In the genomic region with DNA sequence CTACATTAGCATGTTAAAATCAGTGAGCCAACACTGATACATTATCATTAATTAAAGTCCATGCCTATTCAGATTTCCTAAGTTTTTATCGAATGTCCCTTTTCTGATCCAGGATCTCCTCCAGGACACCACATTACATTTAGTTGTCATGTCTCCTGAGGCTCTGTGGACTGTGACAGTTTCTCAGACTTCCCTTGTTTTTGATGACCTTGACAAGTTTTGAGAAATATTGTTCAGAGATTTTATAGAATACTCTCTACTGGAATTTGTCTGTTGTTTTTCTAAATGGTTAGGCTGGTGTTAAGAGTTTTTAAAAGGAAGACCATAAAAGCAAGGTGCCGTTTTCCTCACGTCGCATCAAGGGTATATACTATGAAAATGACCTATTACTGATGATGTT, we compare ENCODE assay signal across 34 cellular contexts. TPM values are rescaled to one million over a fixed set of nuclear protein-coding genes. Genes with fewer than 3 reads are reported as not detected.
DNase-seq lines count a peak whose midpoint lies in the region; ATAC-seq, FAIRE-seq and TF ChIP-seq lines count a peak whose summit lies in the region.
"Had no signal": no experiment of that assay in that cellular context is flagged by ENCODE, and none has a peak within 500 bp of the region (broad histone marks: within the 10 kb centered on the region; RNA-seq: fewer than 3 reads in every experiment).

No MANE protein-coding gene starts in this region.

- intact Hi-C loops in HepG2 (cut with micrococcal nuclease; ENCODE audit: unreplicated experiment): no loop called here
- intact Hi-C loops in right lobe of liver (cut with DNase I): no loop called here
- intact Hi-C loops in K562 (cut with micrococcal nuclease): no loop called here

- no peaks in the 10 kb centered on the region for H4K20me1 ChIP-seq in HepG2 (ENCODE audit: insufficient read depth, low read length)
- H4K20me1 ChIP-seq in K562 (replicated peaks; ENCODE audit: control insufficient read depth, insufficient read depth, low read length): no peaks in the 10 kb centered on the region
- H4K20me1 ChIP-seq: BLaER1; BLaER1 treated with 17β-estradiol and CSF1 and Interleukin-3, amounts not matched to agents 10 nM and 100 nM had no signal

- H3K9me3 ChIP-seq in HepG2 (ENCODE audit: low read length) (no peaks in the 10 kb centered on the region), right lobe of liver (no peaks in the 10 kb centered on the region), A549 (no peaks in the 10 kb centered on the region), K562 (replicated peaks; ENCODE audit: control insufficient read depth, insufficient read depth, low read depth, low read length) (no peaks in the 10 kb centered on the region)
- H3K9me3 ChIP-seq: BE2C; BLaER1; BLaER1 treated with 17β-estradiol and CSF1 and Interleukin-3, amounts not matched to agents 10 nM and 100 nM; Caco-2 had no signal

- H2AFZ ChIP-seq in HepG2 (ENCODE audit: low read length) (no peak overlapping the region), K562 (ENCODE audit: low read depth, low read length) (no peak overlapping the region)

- in situ Hi-C loops in HepG2 (cut with HindIII; ENCODE audit: extremely low pct_ligation_motif_present, low pct_unique_long_range_greater_than_20kb): no loop called here
- in situ Hi-C loops in K562 (cut with MboI): no loop called here

- H3K27me3 ChIP-seq in HepG2 (ENCODE audit: control insufficient read depth in 1 of 2, insufficient read depth in 2 of 2, low read length in 2 of 2): peaks cover 9 to 71% of the 10 kb centered on the region in 2 experiments; a peak in 4 of 5 replicates
- H3K27me3 ChIP-seq in right lobe of liver: no peaks in the 10 kb centered on the region
- peaks cover 47 to 56% of the 10 kb centered on the region in 2 experiments for H3K27me3 ChIP-seq in K562 (ENCODE audit: control insufficient read depth in 2 of 2, insufficient read depth in 2 of 2, low read length in 2 of 2)
- H3K27me3 ChIP-seq: BLaER1; BLaER1 treated with 17β-estradiol and CSF1 and Interleukin-3, amounts not matched to agents 10 nM and 100 nM had no signal

- no peaks in the 10 kb centered on the region for H3K9me3 Mint-ChIP-seq in progenitor cell of endocrine pancreas (ENCODE audit: low read depth)
- H3K9me3 Mint-ChIP-seq: CD4-positive, alpha-beta memory T cell; CD4-positive, alpha-beta T cell; CD4-positive, CD25-positive, alpha-beta regulatory T cell; CD8-positive, alpha-beta memory T cell; CD8-positive, alpha-beta T cell had no signal

- TF ChIP-seq EP300 in HepG2 (IDR thresholded peaks at IDR 0.05; ENCODE audit: low read depth in 2 of 2, low read length in 2 of 2) (no peak), HepG2 (CRISPR knock-in tag; IDR thresholded peaks at IDR 0.05; ENCODE audit: borderline replicate concordance) (no peak), A549 (IDR thresholded peaks at IDR 0.05) (no peak), K562 (IDR thresholded peaks at IDR 0.05; ENCODE audit: low read length) (no peak)

- H3K4me3 ChIP-seq in HepG2 (replicated peaks in 1 of 3; ENCODE audit: insufficient read depth in 1 of 3, low read depth in 2 of 3, low read length in 3 of 3) (no peak overlapping the region), right lobe of liver (no peak overlapping the region), A549 (no peak overlapping the region), K562 (no peak overlapping the region)
- H3K4me3 ChIP-seq: BLaER1; BLaER1 treated with 17β-estradiol and CSF1 and Interleukin-3, amounts not matched to agents 10 nM and 100 nM had no signal

- no peaks in the 10 kb centered on the region for H3K9me1 ChIP-seq in K562 (ENCODE audit: control insufficient read depth, insufficient read depth, low read length)

- no peak overlapping the region for H3K27ac Mint-ChIP-seq in progenitor cell of endocrine pancreas
- H3K27ac Mint-ChIP-seq: B cell; CD14-positive monocyte; CD4-positive, alpha-beta memory T cell; CD4-positive, alpha-beta T cell; CD4-positive, CD25-positive, alpha-beta regulatory T cell; CD8-positive, alpha-beta memory T cell; CD8-positive, alpha-beta T cell had no signal

- no TSS peak for BruUV-seq in HepG2 (replicated peaks; lab: Mats Ljungman, UMichigan)
- no TSS peak for BruUV-seq in K562 (replicated peaks; lab: Mats Ljungman, UMichigan)

- CTCF ChIA-PET in HepG2 (lab: Yijun Ruan, JAX; ENCODE audit: low intra/inter-chr PET ratio, low total read pairs) (no interaction called here), A549 (lab: Yijun Ruan, JAX) (interaction anchor here (1.2 to 34.5 kb wide), 6 partner anchors 12 to 131 kb away, joined by 4 to 758 read pairs (median 74); a partner anchor contains a TSS), K562 (lab: Yijun Ruan, JAX; ENCODE audit: low intra/inter-chr PET ratio) (no interaction called here)

- POLR2A ChIA-PET in HepG2 (lab: Yijun Ruan, JAX) (no interaction called here), A549 (lab: Yijun Ruan, JAX) (no interaction called here), K562 (lab: Yijun Ruan, JAX) (interaction anchor here (0.6 to 2.9 kb wide), 3 partner anchors 11 to 104 kb away, joined by 3 to 8 read pairs (median 3); no protein-coding TSS in a partner anchor)

- FAIRE-seq in HepG2 (lab: Jason Lieb, UNC) (no peak), A549 (lab: Jason Lieb, UNC) (no peak), K562 (lab: Jason Lieb, UNC) (no peak)
- FAIRE-seq: A204.1, D721Med had no signal

- H3K36me3 ChIP-seq in HepG2 (replicated peaks in 1 of 2; ENCODE audit: control insufficient read depth in 1 of 2, insufficient read depth in 2 of 2, low read length in 2 of 2) (no peaks in the 10 kb centered on the region), right lobe of liver (no peaks in the 10 kb centered on the region), K562 (ENCODE audit: control insufficient read depth, insufficient read depth, low read length) (no peaks in the 10 kb centered on the region)
- H3K36me3 ChIP-seq: BE2C; BLaER1; BLaER1 treated with 17β-estradiol and CSF1 and Interleukin-3, amounts not matched to agents 10 nM and 100 nM had no signal

- H3K79me2 ChIP-seq in HepG2 (ENCODE audit: insufficient read depth, low read length) (no peaks in the 10 kb centered on the region), K562 (ENCODE audit: control insufficient read depth, insufficient read depth, low read length) (no peaks in the 10 kb centered on the region)

- WGBS in HepG2 (ENCODE audit: low lambda C conversion rate): 33% methylated on average over 4 of the region's 4 CpGs
- WGBS in right lobe of liver (ENCODE audit: insufficient coverage, low coverage, low lambda C conversion rate, missing lambda C conversion rate): 67% methylated on average over 4 of the region's 4 CpGs
- 73% methylated on average over 4 of the region's 4 CpGs for WGBS in A549 (ENCODE audit: missing lambda C conversion rate)
- WGBS in K562 (ENCODE audit: insufficient coverage, low coverage, missing lambda C conversion rate): 9% methylated on average over 4 of the region's 4 CpGs

- H3K4me3 Mint-ChIP-seq in progenitor cell of endocrine pancreas (ENCODE audit: low read depth): no peak overlapping the region
- H3K4me3 Mint-ChIP-seq: B cell; CD14-positive monocyte; CD4-positive, alpha-beta memory T cell; CD4-positive, alpha-beta T cell; CD4-positive, CD25-positive, alpha-beta regulatory T cell; CD8-positive, alpha-beta memory T cell; CD8-positive, alpha-beta T cell had no signal

- DNase-seq in HepG2 (ENCODE audit: low spot score): no peak
- no peak for DNase-seq in right lobe of liver
- no peak for DNase-seq in A549 (ENCODE audit: low read depth in 1 of 2, low spot score in 1 of 2)
- no peak for DNase-seq in K562 (ENCODE audit: extremely low read depth in 1 of 4, low spot score in 3 of 4)
- DNase-seq in progenitor cell of endocrine pancreas (ENCODE audit: low spot score, unreplicated experiment): no peak
- no peak for DNase-seq in DMS53 treated with DMSO at 0.1 percent for 48 hours (lab: John Stamatoyannopoulos, UW; ENCODE audit: unreplicated experiment)
- DNase-seq: 8988T; ACHN; AML-193; BE2C; C1 segment of cervical spinal cord; Caco-2; Calu3; CD4-positive, alpha-beta memory T cell; CD4-positive, alpha-beta T cell; CD4-positive, CD25-positive, alpha-beta regulatory T cell; CD8-positive, alpha-beta memory T cell; CD8-positive, alpha-beta T cell; COR-L47; DMS 273 treated with DMSO at 0.1 percent for 48 hours; DMS153; DMS53; DMS79; DMS79 treated with DMSO at 0.1 percent for 48 hours; DND-41; EL had no signal

- H3K4me1 Mint-ChIP-seq in progenitor cell of endocrine pancreas (ENCODE audit: low read depth): no peaks in the 10 kb centered on the region
- H3K4me1 Mint-ChIP-seq: B cell; CD4-positive, alpha-beta memory T cell; CD4-positive, CD25-positive, alpha-beta regulatory T cell; CD8-positive, alpha-beta memory T cell had no signal

- H3K4me1 ChIP-seq in HepG2 (ENCODE audit: insufficient read depth, low read length): no peaks in the 10 kb centered on the region
- H3K4me1 ChIP-seq in right lobe of liver: no peaks in the 10 kb centered on the region
- no peaks in the 10 kb centered on the region for H3K4me1 ChIP-seq in A549
- peaks cover 0 to 3% of the 10 kb centered on the region in 2 experiments; a peak in 2 of 5 replicates for H3K4me1 ChIP-seq in K562 (replicated peaks in 1 of 2; ENCODE audit: control insufficient read depth in 2 of 2, insufficient read depth in 2 of 2, low read length in 2 of 2)
- H3K4me1 ChIP-seq: Caco-2 had no signal

- no peak for ATAC-seq in HepG2
- no peak for ATAC-seq in right lobe of liver
- ATAC-seq in A549: no peak
- ATAC-seq in K562: no peak
- ATAC-seq: CD8-positive, alpha-beta T cell had no signal

- H3K4me2 ChIP-seq in HepG2 (ENCODE audit: low read depth, low read length) (no peak overlapping the region), A549 (no peak overlapping the region), K562 (ENCODE audit: insufficient read depth, low read length) (no peak overlapping the region)
- H3K4me2 ChIP-seq: BLaER1; BLaER1 treated with 17β-estradiol and CSF1 and Interleukin-3, amounts not matched to agents 10 nM and 100 nM had no signal

- H3K9ac ChIP-seq in HepG2 (ENCODE audit: insufficient read depth, low read depth, low read length) (no peak overlapping the region), K562 (ENCODE audit: insufficient read depth in 1 of 2, low read depth in 2 of 2, low read length in 2 of 2) (no peak overlapping the region)
- H3K9ac ChIP-seq: BLaER1; BLaER1 treated with 17β-estradiol and CSF1 and Interleukin-3, amounts not matched to agents 10 nM and 100 nM had no signal

- H3K27ac ChIP-seq in HepG2 (ENCODE audit: extremely low read length, insufficient read depth, low read length) (no peak overlapping the region), right lobe of liver (no peak overlapping the region), A549 (no peak overlapping the region), K562 (ENCODE audit: extremely low read depth, low read depth, low read length) (no peak overlapping the region)
- H3K27ac ChIP-seq: 22Rv1; BLaER1; BLaER1 treated with 17β-estradiol and CSF1 and Interleukin-3, amounts not matched to agents 10 nM and 100 nM; C4-2B had no signal

- peaks cover 1% of the 10 kb centered on the region for H3K36me3 Mint-ChIP-seq in progenitor cell of endocrine pancreas (ENCODE audit: insufficient read depth)
- H3K36me3 Mint-ChIP-seq: CD14-positive monocyte; CD4-positive, alpha-beta memory T cell; CD4-positive, CD25-positive, alpha-beta regulatory T cell; CD8-positive, alpha-beta memory T cell; CD8-positive, alpha-beta T cell had no signal

- peaks cover 39% of the 10 kb centered on the region for H3K27me3 Mint-ChIP-seq in progenitor cell of endocrine pancreas

- TF ChIP-seq RAD21 in HepG2 (CRISPR knock-in tag; IDR thresholded peaks at IDR 0.05) (no peak), A549 (conservative IDR thresholded peaks at IDR 0.05 in 1 of 2, IDR thresholded peaks at IDR 0.05 in 1 of 2) (no peak), K562 (CRISPR knock-in tag; conservative IDR thresholded peaks at IDR 0.05 in 1 of 2, IDR thresholded peaks at IDR 0.05 in 1 of 2) (no peak)

- TF ChIP-seq POLR2A in HepG2 (IDR thresholded peaks at IDR 0.05; ENCODE audit: insufficient read depth in 1 of 2, low read depth in 2 of 2, low read length in 2 of 2): no peak
- no peak for TF ChIP-seq POLR2A in right lobe of liver (IDR thresholded peaks at IDR 0.05)
- no peak for TF ChIP-seq POLR2A in A549 (IDR thresholded peaks at IDR 0.05; ENCODE audit: low read length)
- no peak for TF ChIP-seq POLR2A in K562 (conservative IDR thresholded peaks at IDR 0.05)

- TF ChIP-seq CTCF in HepG2 (CRISPR knock-in tag; IDR thresholded peaks at IDR 0.05) (no peak), right lobe of liver (IDR thresholded peaks at IDR 0.05) (no peak), A549 (IDR thresholded peaks at IDR 0.05) (no peak), K562 (IDR thresholded peaks at IDR 0.05 in 2 of 3, conservative IDR thresholded peaks at IDR 0.05 in 1 of 3; ENCODE audit: insufficient read depth in 2 of 3, low read depth in 1 of 3, low read length in 3 of 3) (no peak), progenitor cell of endocrine pancreas (IDR thresholded peaks at IDR 0.05; ENCODE audit: unreplicated experiment) (no peak)

RNA-seq across cellular contexts. Expression of a gene that starts 16.3 kb away (rescaled TPM):
- 0.20 and 0.31 TPM in 2 replicates for total RNA-seq in HepG2 (2016; rRNA removed; fragmentation: Illumina TruSeq; extraction: Trizol)
- total RNA-seq in HepG2 (2016; cell fraction: cytosol; rRNA removed; fragmentation: Illumina TruSeq; extraction: Trizol; ENCODE audit: low read depth): 0.18 TPM in 1 of 2 replicates, not detected in the other
- 0.15 and 0.19 TPM in 2 replicates for total RNA-seq in HepG2 (2016; cell fraction: insoluble cytoplasmic fraction; rRNA removed; fragmentation: Illumina TruSeq; extraction: Trizol)
- 0.15 and 0.24 TPM in 2 replicates for total RNA-seq in HepG2 (2016; cell fraction: membrane; rRNA removed; fragmentation: Illumina TruSeq; extraction: Trizol)
- 0.60 and 0.99 TPM in 2 replicates for total RNA-seq in HepG2 (2016; cell fraction: nucleus; rRNA removed; fragmentation: Illumina TruSeq; extraction: Trizol)
- polyA plus RNA-seq in HepG2 (2011; rRNA removed): 0.73 and 0.91 TPM in 2 replicates
- polyA plus RNA-seq in HepG2 (2011; cell fraction: cytosol; rRNA removed): 0.34 and 0.65 TPM in 2 replicates
- 3.3 and 5.1 TPM in 2 replicates for polyA plus RNA-seq in HepG2 (2011; cell fraction: nucleus; rRNA removed)
- 0.91 and 2.1 TPM in 2 replicates for polyA plus RNA-seq in HepG2 (2012)
- 0.11 and 0.17 TPM in 2 replicates for polyA plus RNA-seq in HepG2 (2016; cell fraction: cytosol; fragmentation: Illumina TruSeq; extraction: Trizol; ENCODE audit: low read depth)
- 0.59 and 0.88 TPM in 2 replicates for polyA plus RNA-seq in HepG2 (2016; cell fraction: insoluble cytoplasmic fraction; fragmentation: Illumina TruSeq; extraction: Trizol; ENCODE audit: low read depth)
- 0.28 and 0.30 TPM in 2 replicates for polyA plus RNA-seq in HepG2 (2016; cell fraction: membrane; fragmentation: Illumina TruSeq; extraction: Trizol; ENCODE audit: low read depth)
- polyA plus RNA-seq in HepG2 (2016; cell fraction: nucleus; fragmentation: Illumina TruSeq; extraction: Trizol; ENCODE audit: insufficient read depth, low read depth): 1.8 and 2.0 TPM in 2 replicates
- polyA minus RNA-seq in HepG2 (2011; rRNA and poly(A)+ RNA removed; ENCODE audit: low replicate concordance): 0.44 and 3.1 TPM in 2 replicates
- 0.69 TPM in 1 of 2 replicates, not detected in the other for polyA minus RNA-seq in HepG2 (2011; cell fraction: cytosol; rRNA and poly(A)+ RNA removed)
- 0.99 TPM in 1 of 2 replicates, not detected in the other for polyA minus RNA-seq in HepG2 (2011; cell fraction: nucleus; rRNA and poly(A)+ RNA removed)
- 10 to 100 TPM; 13.7 to 22.3 (median 17.3) TPM for total RNA-seq in right lobe of liver
- polyA plus RNA-seq in A549 (2011; rRNA removed): 12.0 and 12.1 TPM in 2 replicates
- polyA plus RNA-seq in A549 (2012; cell fraction: cytosol; rRNA removed): 9.5 and 11.3 TPM in 2 replicates
- polyA plus RNA-seq in A549 (2012; cell fraction: nucleus; rRNA removed): 21.3 and 23.4 TPM in 2 replicates
- polyA plus RNA-seq in A549 (2017; fragmentation: RNase III; extraction: RNeasy Plus Mini Kit Qiagen cat#74134 plus additional on column Dnase treatment): 19.3 to 21.8 TPM (median 21.5 TPM) in 3 replicates
- polyA minus RNA-seq in A549 (2011; rRNA and poly(A)+ RNA removed): 8.9 and 10.4 TPM in 2 replicates
- total RNA-seq in K562 (2011; cell fraction: chromatin; rRNA removed; ENCODE audit: low replicate concordance): 103 and 194 TPM in 2 replicates
- total RNA-seq in K562 (2011; cell fraction: nucleolus; rRNA removed): 85.6 and 90.0 TPM in 2 replicates
- 95.6 and 105 TPM in 2 replicates for total RNA-seq in K562 (2011; cell fraction: nucleoplasm; rRNA removed)
- total RNA-seq in K562 (2014; rRNA removed): 12.6 and 16.8 TPM in 2 replicates
- total RNA-seq in K562 (2014; rRNA removed; fragmentation: Illumina TruSeq; extraction: Trizol): 10.0 and 10.8 TPM in 2 replicates
- 11.6 and 12.6 TPM in 2 replicates for total RNA-seq in K562 (2015; rRNA removed; fragmentation: Illumina TruSeq; extraction: Trizol)
- total RNA-seq in K562 (2021): 26.7 and 29.8 TPM in 2 replicates
- polyA plus RNA-seq in K562 (2011; rRNA removed): 25.5 and 53.9 TPM in 2 replicates
- polyA plus RNA-seq in K562 (2011; cell fraction: cytosol; rRNA removed): 28.1 and 37.8 TPM in 2 replicates
- polyA plus RNA-seq in K562 (2011; cell fraction: nucleus; rRNA removed): 274 and 277 TPM in 2 replicates
- polyA plus RNA-seq in K562 (2012): 33.7 and 73.6 TPM in 2 replicates
- polyA plus RNA-seq in K562 (2014; fragmentation: Illumina TruSeq; extraction: Trizol): 30.4 and 32.8 TPM in 2 replicates
- 1 to 10 TPM in 1 of 2 experiments, under 1 TPM in 1; 0.70 to 1.1 TPM for polyA plus RNA-seq in K562 (2014; fragmentation: Nextera tagmentation; extraction: Ambion mirVana)
- polyA plus RNA-seq in K562 (2014; rRNA removed): 32.3 and 43.2 TPM in 2 replicates
- 17.6 and 23.6 TPM in 2 replicates for polyA minus RNA-seq in K562 (2011; rRNA and poly(A)+ RNA removed)
- 11.7 and 21.4 TPM in 2 replicates for polyA minus RNA-seq in K562 (2011; cell fraction: cytosol; rRNA and poly(A)+ RNA removed)
- 20.3 and 37.2 TPM in 2 replicates for polyA minus RNA-seq in K562 (2011; cell fraction: nucleus; rRNA and poly(A)+ RNA removed)
- total RNA-seq in progenitor cell of endocrine pancreas: 18.0 and 18.6 TPM in 2 replicates
